Comparison of ENCODE assay signal across 22 cellular contexts in the genomic region with DNA sequence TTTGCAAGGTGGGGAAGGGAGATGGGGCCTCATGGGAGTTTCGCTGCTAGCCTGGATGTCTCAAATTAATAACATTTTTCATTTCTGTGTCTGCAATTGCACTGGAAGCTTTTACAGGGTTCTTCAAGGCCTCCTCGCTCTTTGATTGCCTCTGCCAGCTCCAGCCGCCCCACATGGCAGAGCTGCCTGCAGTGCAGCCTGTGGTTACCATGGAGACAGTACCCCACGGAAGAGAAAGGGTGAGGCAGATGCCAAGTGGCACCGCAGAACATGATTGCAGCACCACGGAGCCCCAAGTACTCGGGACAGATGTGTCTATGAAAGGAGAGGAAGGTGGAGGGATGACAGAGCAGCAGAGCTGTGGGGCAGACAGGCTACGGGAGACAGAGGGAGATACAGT. TPM values are rescaled to one million over a fixed set of nuclear protein-coding genes. Genes with fewer than 3 reads are reported as not detected.
A peak's percentile ranks its signal among the peaks of the same experiment; 100 is the strongest.
DNase-seq lines count a peak whose midpoint lies in the region; ATAC-seq and TF ChIP-seq lines count a peak whose summit lies in the region.
"Had no signal": no experiment of that assay in that cellular context is flagged by ENCODE, and none has a peak within 500 bp of the region (broad histone marks: within the 10 kb centered on the region; RNA-seq: fewer than 3 reads in every experiment).

No MANE protein-coding gene starts in this region.

- H3K4me1 ChIP-seq in endodermal cell (ENCODE audit: control insufficient read depth, insufficient read depth, low read length) (no peaks in the 10 kb centered on the region), gastrocnemius medialis (no peaks in the 10 kb centered on the region), gastroesophageal sphincter (no peaks in the 10 kb centered on the region)
- H3K4me1 ChIP-seq: adrenal gland, heart right ventricle had no signal

- TF ChIP-seq POLR2A in gastrocnemius medialis (IDR thresholded peaks at IDR 0.05) (no peak), gastroesophageal sphincter (IDR thresholded peaks at IDR 0.05) (no peak)

- TF ChIP-seq EP300 in gastroesophageal sphincter (IDR thresholded peaks at IDR 0.05) = no peak

- TF ChIP-seq CTCF in endodermal cell (conservative IDR thresholded peaks at IDR 0.05) (no peak), gastrocnemius medialis (IDR thresholded peaks at IDR 0.05 in 4 of 5, conservative IDR thresholded peaks at IDR 0.05 in 1 of 5) (no peak), gastroesophageal sphincter (IDR thresholded peaks at IDR 0.05) (no peak)

- no peak overlapping the region for H3K4me3 Mint-ChIP-seq in endodermal cell
- H3K4me3 Mint-ChIP-seq: effector memory CD8-positive, alpha-beta T cell; HFFc6; immature natural killer cell; stimulated activated memory B cell treated with anti-CD40 and anti-IgM and Interleukin-4, amounts not matched to agents 10 μg/mL and 1 μg/mL and 100 μg/mL, for 72 hours; T-cell had no signal

- H3K4me3 ChIP-seq in endodermal cell (ENCODE audit: low read length) (no peak overlapping the region), gastrocnemius medialis (no peak overlapping the region), gastroesophageal sphincter (no peak overlapping the region)
- H3K4me3 ChIP-seq: adrenal gland, heart right ventricle, thoracic aorta had no signal

- H3K27me3 ChIP-seq in endodermal cell (ENCODE audit: control insufficient read depth, insufficient read depth, low read length, poor library complexity, severe bottlenecking) (no peaks in the 10 kb centered on the region), gastrocnemius medialis (no peaks in the 10 kb centered on the region), gastroesophageal sphincter (no peaks in the 10 kb centered on the region)
- H3K27me3 ChIP-seq: adrenal gland, heart right ventricle had no signal

- H3K27ac ChIP-seq in endodermal cell (ENCODE audit: low read depth, low read length) (peak overlapping the region; percentile 44), gastrocnemius medialis (no peak overlapping the region), gastroesophageal sphincter (no peak overlapping the region)
- H3K27ac ChIP-seq: adrenal gland, heart right ventricle, thoracic aorta had no signal

- no peaks in the 10 kb centered on the region for H3K36me3 ChIP-seq in endodermal cell (ENCODE audit: control insufficient read depth, insufficient read depth, low read length)
- no peaks in the 10 kb centered on the region for H3K36me3 ChIP-seq in gastrocnemius medialis
- no peaks in the 10 kb centered on the region for H3K36me3 ChIP-seq in gastroesophageal sphincter
- H3K36me3 ChIP-seq: adrenal gland, heart right ventricle, thoracic aorta had no signal

- WGBS in endodermal cell (ENCODE audit: insufficient coverage in 1 of 2, insufficient read length in 1 of 2), 2 experiments = 86 to 97% methylated on average over 3 to 8 of the region's 8 CpGs
- 58 to 67% methylated on average over 3 to 6 of the region's 8 CpGs for WGBS in gastroesophageal sphincter (ENCODE audit: low coverage in 1 of 2), 2 donors

- no peak overlapping the region for H3K27ac Mint-ChIP-seq in endodermal cell
- H3K27ac Mint-ChIP-seq: effector memory CD8-positive, alpha-beta T cell; HFFc6; immature natural killer cell; stimulated activated memory B cell treated with anti-CD40 and anti-IgM and Interleukin-4, amounts not matched to agents 10 μg/mL and 1 μg/mL and 100 μg/mL, for 72 hours; T-cell had no signal

- ATAC-seq in gastrocnemius medialis (no peak), gastroesophageal sphincter (no peak), HG03457 (IDR thresholded peaks at IDR 0.05; ENCODE audit: unreplicated experiment) (no peak)
- ATAC-seq: effector memory CD8-positive, alpha-beta T cell; heart right ventricle; sciatic nerve; stimulated activated memory B cell treated with anti-CD40 and anti-IgM and Interleukin-4, amounts not matched to agents 10 μg/mL and 1 μg/mL and 100 μg/mL, for 72 hours; T-cell had no signal

- H3K9me3 Mint-ChIP-seq in endodermal cell = peaks cover 6% of the 10 kb centered on the region

- peak; percentile 54 for DNase-seq in NCI-H748 (lab: John Stamatoyannopoulos, UW; ENCODE audit: unreplicated experiment)
- DNase-seq in NCI-H748 treated with DMSO at 0.1 percent for 48 hours (lab: John Stamatoyannopoulos, UW) = no peak
- DNase-seq in RPMI8226 = peak; percentile 22
- no peak for DNase-seq in endodermal cell
- peak; percentile 45 for DNase-seq in retina
- no peak for DNase-seq in gastrocnemius medialis
- DNase-seq: activated gamma-delta T cell treated with Interleukin-2 at 50 U/mL for 16 hours; central memory CD4-positive, alpha-beta T cell; effector memory CD8-positive, alpha-beta T cell; heart right ventricle; HFFc6; immature natural killer cell; KBM-7; NCI-H2029 treated with DMSO at 0.1 percent for 48 hours; T-cell had no signal

- in situ Hi-C loops in gastrocnemius medialis (cut with MboI; ENCODE audit: low sequenced_read_pairs in 4 of 4) = no loop called here

- no peaks in the 10 kb centered on the region for H3K9me3 ChIP-seq in endodermal cell (ENCODE audit: control insufficient read depth, low read length)
- no peaks in the 10 kb centered on the region for H3K9me3 ChIP-seq in gastrocnemius medialis
- H3K9me3 ChIP-seq in gastroesophageal sphincter = peaks cover 0 to 8% (median 0%) of the 10 kb centered on the region in 3 donors
- H3K9me3 ChIP-seq: adrenal gland, thoracic aorta had no signal

- H3K36me3 Mint-ChIP-seq in endodermal cell (ENCODE audit: low read depth) = no peaks in the 10 kb centered on the region
- H3K36me3 Mint-ChIP-seq: immature natural killer cell; stimulated activated memory B cell treated with anti-CD40 and anti-IgM and Interleukin-4, amounts not matched to agents 10 μg/mL and 1 μg/mL and 100 μg/mL, for 72 hours; T-cell had no signal

- no peaks in the 10 kb centered on the region for H3K27me3 Mint-ChIP-seq in endodermal cell (ENCODE audit: insufficient read depth)
- H3K27me3 Mint-ChIP-seq: effector memory CD8-positive, alpha-beta T cell; stimulated activated memory B cell treated with anti-CD40 and anti-IgM and Interleukin-4, amounts not matched to agents 10 μg/mL and 1 μg/mL and 100 μg/mL, for 72 hours; T-cell had no signal

- no peaks in the 10 kb centered on the region for H3K4me1 Mint-ChIP-seq in endodermal cell
- H3K4me1 Mint-ChIP-seq: immature natural killer cell; stimulated activated memory B cell treated with anti-CD40 and anti-IgM and Interleukin-4, amounts not matched to agents 10 μg/mL and 1 μg/mL and 100 μg/mL, for 72 hours; T-cell had no signal

- H3K9ac ChIP-seq in endodermal cell (ENCODE audit: extremely low read depth, low read length, poor library complexity, severe bottlenecking) = no peak overlapping the region

- intact Hi-C loops in gastrocnemius medialis (cut with DNase I; ENCODE audit: low total_unique reads) = no loop called here

RNA-seq across cellular contexts. Expression of gene CTNND2, which starts 25.4 kb away (rescaled TPM):
- total RNA-seq in endodermal cell (10 to 100 TPM in 1 of 2 donors, 1 to 10 TPM in 1; 6.5 to 10.3 TPM), gastrocnemius medialis (under 1 TPM in 1 of 4 donors, not detected in 3; 0.04 TPM), gastroesophageal sphincter (1 to 10 TPM in 3 of 4 donors, under 1 TPM in 1; 0.40 to 3.1 (median 1.9) TPM)
- polyA plus RNA-seq in endodermal cell (2013, experiment 1 of 2) = 47.4 TPM
- polyA plus RNA-seq in endodermal cell (2013, experiment 2 of 2) = 46.6 TPM
- total RNA-seq: A673, HFFc6, thoracic aorta had no signal
- polyA plus RNA-seq: immature natural killer cell had no signal

Comparison
In these comparisons a context has a peak if more than half of its experiments do, and no peak if none do; other contexts are left out.
1. DNase-seq: peak in NCI-H748 (single experiment), RPMI8226 (single experiment) and retina (single experiment); none in NCI-H748 treated with DMSO at 0.1 percent for 48 hours (single experiment), endodermal cell (single experiment) and gastrocnemius medialis (0 of 2).